1 cellular context compared by ENCODE assay signal in the genomic region with DNA sequence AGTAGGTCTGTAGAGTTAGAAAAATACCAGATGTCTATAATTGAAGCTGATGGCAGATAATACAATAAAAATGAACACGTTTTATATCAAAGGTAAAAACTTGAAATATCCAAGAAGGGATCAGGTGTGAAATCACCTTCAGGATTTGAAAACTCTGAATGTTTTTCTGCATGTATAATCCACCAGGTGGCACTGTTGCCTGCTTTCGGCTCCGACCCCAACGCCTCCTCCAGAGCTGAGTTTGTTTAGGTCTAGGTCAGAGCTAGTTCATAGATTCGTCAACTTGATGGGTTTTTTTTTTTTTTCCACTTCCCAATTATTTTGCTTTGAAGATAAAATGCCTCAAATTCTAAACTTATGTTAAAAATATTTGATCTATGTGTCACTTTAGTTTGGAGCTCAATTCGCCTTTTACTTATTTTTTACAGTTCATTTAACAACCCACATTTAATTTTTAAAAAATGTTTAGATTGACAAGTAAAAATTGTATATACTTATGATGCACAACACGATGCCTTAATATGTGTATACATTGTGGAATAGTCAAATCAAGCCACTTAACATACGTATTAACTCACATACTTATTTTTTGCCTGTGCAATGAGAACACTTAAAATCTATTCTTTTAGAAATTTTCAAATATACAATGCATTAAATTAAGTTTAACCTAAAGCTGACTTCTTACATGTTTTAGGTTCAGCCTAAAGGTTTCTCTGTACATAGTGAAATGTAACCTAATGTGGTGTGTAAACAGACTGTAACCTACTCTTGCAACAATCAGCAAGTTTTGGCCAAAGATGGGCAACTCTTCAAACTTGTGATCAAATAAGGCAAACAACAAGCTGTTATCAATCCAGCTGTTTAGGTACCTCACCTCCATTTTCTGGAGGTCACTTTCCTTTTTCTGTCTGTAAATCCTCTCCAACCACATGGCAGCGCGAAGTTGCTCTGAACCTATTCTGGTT.
TF ChIP-seq lines count a peak whose summit lies in the region.

No MANE protein-coding gene starts in this region.

TF ChIP-seq in HCT116, 20 proteins besides CTCF, POLR2A, EP300 and RAD21 (continued from another document):
- TF ChIP-seq, protein P1, sequence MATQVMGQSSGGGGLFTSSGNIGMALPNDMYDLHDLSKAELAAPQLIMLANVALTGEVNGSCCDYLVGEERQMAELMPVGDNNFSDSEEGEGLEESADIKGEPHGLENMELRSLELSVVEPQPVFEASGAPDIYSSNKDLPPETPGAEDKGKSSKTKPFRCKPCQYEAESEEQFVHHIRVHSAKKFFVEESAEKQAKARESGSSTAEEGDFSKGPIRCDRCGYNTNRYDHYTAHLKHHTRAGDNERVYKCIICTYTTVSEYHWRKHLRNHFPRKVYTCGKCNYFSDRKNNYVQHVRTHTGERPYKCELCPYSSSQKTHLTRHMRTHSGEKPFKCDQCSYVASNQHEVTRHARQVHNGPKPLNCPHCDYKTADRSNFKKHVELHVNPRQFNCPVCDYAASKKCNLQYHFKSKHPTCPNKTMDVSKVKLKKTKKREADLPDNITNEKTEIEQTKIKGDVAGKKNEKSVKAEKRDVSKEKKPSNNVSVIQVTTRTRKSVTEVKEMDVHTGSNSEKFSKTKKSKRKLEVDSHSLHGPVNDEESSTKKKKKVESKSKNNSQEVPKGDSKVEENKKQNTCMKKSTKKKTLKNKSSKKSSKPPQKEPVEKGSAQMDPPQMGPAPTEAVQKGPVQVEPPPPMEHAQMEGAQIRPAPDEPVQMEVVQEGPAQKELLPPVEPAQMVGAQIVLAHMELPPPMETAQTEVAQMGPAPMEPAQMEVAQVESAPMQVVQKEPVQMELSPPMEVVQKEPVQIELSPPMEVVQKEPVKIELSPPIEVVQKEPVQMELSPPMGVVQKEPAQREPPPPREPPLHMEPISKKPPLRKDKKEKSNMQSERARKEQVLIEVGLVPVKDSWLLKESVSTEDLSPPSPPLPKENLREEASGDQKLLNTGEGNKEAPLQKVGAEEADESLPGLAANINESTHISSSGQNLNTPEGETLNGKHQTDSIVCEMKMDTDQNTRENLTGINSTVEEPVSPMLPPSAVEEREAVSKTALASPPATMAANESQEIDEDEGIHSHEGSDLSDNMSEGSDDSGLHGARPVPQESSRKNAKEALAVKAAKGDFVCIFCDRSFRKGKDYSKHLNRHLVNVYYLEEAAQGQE (IDR thresholded peaks at IDR 0.05; ENCODE audit: low read depth) = no peak
- TF ChIP-seq, protein P2, sequence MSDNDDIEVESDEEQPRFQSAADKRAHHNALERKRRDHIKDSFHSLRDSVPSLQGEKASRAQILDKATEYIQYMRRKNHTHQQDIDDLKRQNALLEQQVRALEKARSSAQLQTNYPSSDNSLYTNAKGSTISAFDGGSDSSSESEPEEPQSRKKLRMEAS (IDR thresholded peaks at IDR 0.05) = no peak
- TF ChIP-seq FOSL1 (IDR thresholded peaks at IDR 0.05; ENCODE audit: low read depth) (no peak), YY1 (IDR thresholded peaks at IDR 0.05; ENCODE audit: extremely low read depth, insufficient replicate concordance, low read depth, low read length) (no peak), JUND (IDR thresholded peaks at IDR 0.05) (no peak)
- TF ChIP-seq, protein P3, sequence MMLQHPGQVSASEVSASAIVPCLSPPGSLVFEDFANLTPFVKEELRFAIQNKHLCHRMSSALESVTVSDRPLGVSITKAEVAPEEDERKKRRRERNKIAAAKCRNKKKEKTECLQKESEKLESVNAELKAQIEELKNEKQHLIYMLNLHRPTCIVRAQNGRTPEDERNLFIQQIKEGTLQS (IDR thresholded peaks at IDR 0.05) = no peak
